ENCODE assay signal across 24 cellular contexts in genomic region chr6:152428126-152428525, GRCh38.
DNase-seq lines count a peak whose midpoint lies in the region; ATAC-seq and TF ChIP-seq lines count a peak whose summit lies in the region.
"Had no signal": no experiment of that assay in that cellular context is flagged by ENCODE, and none has a peak within 500 bp of the region (broad histone marks: within the 10 kb centered on the region; RNA-seq: fewer than 3 reads in every experiment).

No MANE protein-coding gene starts in this region.

- no peak overlapping the region for H2AFZ ChIP-seq in GM23338

- H3K27me3 ChIP-seq in GM23338 (ENCODE audit: insufficient read depth) = no peaks in the 10 kb centered on the region
- no peaks in the 10 kb centered on the region for H3K27me3 ChIP-seq in brain microvascular endothelial cell (replicated peaks)
- no peaks in the 10 kb centered on the region for H3K27me3 ChIP-seq in gastroesophageal sphincter
- H3K27me3 ChIP-seq: ascending aorta, esophagus muscularis mucosa, right lobe of liver, upper lobe of left lung had no signal

- H3K4me1 ChIP-seq in GM23338 (ENCODE audit: insufficient read depth) (no peaks in the 10 kb centered on the region), gastroesophageal sphincter (peaks cover 0 to 10% (median 0%) of the 10 kb centered on the region in 3 donors)
- H3K4me1 ChIP-seq: ascending aorta, right lobe of liver, upper lobe of left lung had no signal

- no peaks in the 10 kb centered on the region for H3K9me3 ChIP-seq in gastroesophageal sphincter
- H3K9me3 ChIP-seq: ascending aorta, esophagus muscularis mucosa, right lobe of liver, upper lobe of left lung had no signal

- no peak for TF ChIP-seq POLR2A in gastroesophageal sphincter (IDR thresholded peaks at IDR 0.05)

- no peaks in the 10 kb centered on the region for H3K9me2 ChIP-seq in GM23338 (ENCODE audit: insufficient read depth)

- peak; percentile 47 for DNase-seq in GM23338 (ENCODE audit: low spot score)
- peak; percentile 6 for DNase-seq in brain microvascular endothelial cell
- DNase-seq in retinal pigment epithelial cell (ENCODE audit: low read depth) = peak; percentile 2
- no peak for DNase-seq in KG1 (lab: John Stamatoyannopoulos, UW)
- no peak for DNase-seq in SW480 (ENCODE audit: low spot score)
- DNase-seq: activated CD4-positive, alpha-beta memory T cell treated with anti-CD3 and anti-CD28 coated beads for 36 hours; activated naive CD4-positive, alpha-beta T cell treated with anti-CD3 and anti-CD28 coated beads, Interleukin-2, amount 50 U/mL, for 16 hours; activated T-cell treated with anti-CD3 and anti-CD28 coated beads, Interleukin-2, amount 50 U/mL, for 24 hours; COR-L47; dermis blood vessel endothelial cell; hippocampal formation; Karpas-422; NCI-H1105; NCI-H69; right lobe of liver; SIG-M5; T-helper 17 cell; upper lobe of left lung; WERI-Rb-1 had no signal

- H3K4me2 ChIP-seq in GM23338 = no peak overlapping the region

- no peaks in the 10 kb centered on the region for H3K36me3 Mint-ChIP-seq in GM23338 (ENCODE audit: low read depth)
- H3K36me3 Mint-ChIP-seq: activated CD4-positive, alpha-beta memory T cell treated with anti-CD3 and anti-CD28 coated beads for 36 hours had no signal

- no peak for TF ChIP-seq EP300 in gastroesophageal sphincter (IDR thresholded peaks at IDR 0.05)

- H3K4me3 Mint-ChIP-seq in GM23338 = no peak overlapping the region
- H3K4me3 Mint-ChIP-seq: activated CD4-positive, alpha-beta memory T cell treated with anti-CD3 and anti-CD28 coated beads for 36 hours; activated T-cell treated with anti-CD3 and anti-CD28 coated beads, Interleukin-2, amount 50 U/mL, for 24 hours; stimulated activated naive CD8-positive, alpha-beta T cell treated with anti-CD3 and anti-CD28 coated beads, Interleukin-15, Interleukin-2, amounts not matched to agents 100 ng/mL and 50 ng/mL, for 24 hours; T-helper 17 cell had no signal

- in situ Hi-C loops in brain microvascular endothelial cell (cut with HindIII; ENCODE audit: low pct_ligation_motif_present, low sequenced_read_pairs) = no loop called here

- peak in 1 of 2 experiments; percentile 13; a peak in 1 of 4 replicates for TF ChIP-seq CTCF in GM23338 (conservative IDR thresholded peaks at IDR 0.05; ENCODE audit: low read depth in 2 of 2)
- TF ChIP-seq CTCF in brain microvascular endothelial cell (IDR thresholded peaks at IDR 0.05; ENCODE audit: low read depth, low read length, missing control alignments) = no peak
- peak in 1 of 4 experiments; percentile 9 for TF ChIP-seq CTCF in gastroesophageal sphincter (IDR thresholded peaks at IDR 0.05)
- TF ChIP-seq CTCF in retinal pigment epithelial cell (conservative IDR thresholded peaks at IDR 0.05; ENCODE audit: low read depth, low read length) = no peak

- no peaks in the 10 kb centered on the region for H3F3A ChIP-seq in GM23338 (replicated peaks; ENCODE audit: low read depth)

- H3K4me3 ChIP-seq in GM23338 = no peak overlapping the region
- H3K4me3 ChIP-seq in brain microvascular endothelial cell (ENCODE audit: low read depth, low read length) = no peak overlapping the region
- H3K4me3 ChIP-seq in gastroesophageal sphincter = no peak overlapping the region
- no peak overlapping the region for H3K4me3 ChIP-seq in retinal pigment epithelial cell (ENCODE audit: low read length)
- H3K4me3 ChIP-seq: right lobe of liver, upper lobe of left lung had no signal

- H3K27me3 Mint-ChIP-seq in GM23338 (ENCODE audit: insufficient read depth, low read depth, poor library complexity) = peaks cover 2% of the 10 kb centered on the region

- H3K36me3 ChIP-seq in GM23338 (ENCODE audit: insufficient read depth) (no peaks in the 10 kb centered on the region), brain microvascular endothelial cell (replicated peaks) (no peaks in the 10 kb centered on the region), gastroesophageal sphincter (no peaks in the 10 kb centered on the region)
- H3K36me3 ChIP-seq: ascending aorta, right lobe of liver, WERI-Rb-1 had no signal

- ATAC-seq in GM23338 (peak; percentile 86), gastroesophageal sphincter (peak; percentile 86)
- no peak for ATAC-seq in activated CD4-positive, CD25-positive, alpha-beta regulatory T cell treated with anti-CD3 and anti-CD28 coated beads, Interleukin-2, amount 50 U/mL, for 24 hours
- ATAC-seq: right lobe of liver, T-helper 17 cell had no signal

- 50 to 54% methylated on average over 4 to 5 of the region's 11 CpGs for WGBS in gastroesophageal sphincter (ENCODE audit: low coverage in 1 of 2), 2 donors

- no peaks in the 10 kb centered on the region for H3K79me2 ChIP-seq in GM23338 (replicated peaks; ENCODE audit: insufficient read depth)

- H3K4me1 Mint-ChIP-seq in GM23338 = no peaks in the 10 kb centered on the region

- H3K27ac ChIP-seq in GM23338 (ENCODE audit: low read depth) = no peak overlapping the region
- no peak overlapping the region for H3K27ac ChIP-seq in brain microvascular endothelial cell
- H3K27ac ChIP-seq in gastroesophageal sphincter = no peak overlapping the region
- H3K27ac ChIP-seq: ascending aorta, esophagus muscularis mucosa, right lobe of liver, upper lobe of left lung, WERI-Rb-1 had no signal

- H4K20me1 ChIP-seq in GM23338 (replicated peaks; ENCODE audit: insufficient read depth) = no peaks in the 10 kb centered on the region

- H3K9me3 Mint-ChIP-seq in GM23338 = no peaks in the 10 kb centered on the region
- H3K9me3 Mint-ChIP-seq: activated CD4-positive, alpha-beta memory T cell treated with anti-CD3 and anti-CD28 coated beads for 36 hours; activated T-cell treated with anti-CD3 and anti-CD28 coated beads, Interleukin-2, amount 50 U/mL, for 24 hours; stimulated activated naive CD8-positive, alpha-beta T cell treated with anti-CD3 and anti-CD28 coated beads, Interleukin-15, Interleukin-2, amounts not matched to agents 100 ng/mL and 50 ng/mL, for 24 hours had no signal

- H3K27ac Mint-ChIP-seq in GM23338 = no peak overlapping the region
- H3K27ac Mint-ChIP-seq: activated CD4-positive, alpha-beta memory T cell treated with anti-CD3 and anti-CD28 coated beads for 36 hours; activated T-cell treated with anti-CD3 and anti-CD28 coated beads, Interleukin-2, amount 50 U/mL, for 24 hours; stimulated activated naive CD8-positive, alpha-beta T cell treated with anti-CD3 and anti-CD28 coated beads, Interleukin-15, Interleukin-2, amounts not matched to agents 100 ng/mL and 50 ng/mL, for 24 hours; T-helper 17 cell had no signal

TF ChIP-seq in GM23338, 12 proteins besides CTCF, POLR2A, EP300 and RAD21 (continues in another document):
- TF ChIP-seq ETS1 (IDR thresholded peaks at IDR 0.05) (no peak), EZH2phosphoT487 (IDR thresholded peaks at IDR 0.05; ENCODE audit: unreplicated experiment) (no peak), CREB1 (CRISPR knock-in tag; IDR thresholded peaks at IDR 0.05; ENCODE audit: low read depth) (no peak), EZH2 (IDR thresholded peaks at IDR 0.05; ENCODE audit: low read depth, unreplicated experiment) (no peak), STAT1 (IDR thresholded peaks at IDR 0.05; ENCODE audit: unreplicated experiment) (no peak), NANOG (IDR thresholded peaks at IDR 0.05; ENCODE audit: borderline replicate concordance) (no peak), ZNF331 (CRISPR knock-in tag; IDR thresholded peaks at IDR 0.05; ENCODE audit: low read depth) (no peak)

Comparison
In these comparisons a context has a peak if more than half of its experiments do, and no peak if none do; other contexts are left out.
1. ATAC-seq: peak in GM23338 (single experiment) and gastroesophageal sphincter (single experiment); none in activated CD4-positive, CD25-positive, alpha-beta regulatory T cell treated with anti-CD3 and anti-CD28 coated beads, Interleukin-2, amount 50 U/mL, for 24 hours (0 of 2).
2. DNase-seq: peak in GM23338 (single experiment), brain microvascular endothelial cell (single experiment) and retinal pigment epithelial cell (single experiment); none in KG1 (single experiment) and SW480 (single experiment).